In the genomic region with DNA sequence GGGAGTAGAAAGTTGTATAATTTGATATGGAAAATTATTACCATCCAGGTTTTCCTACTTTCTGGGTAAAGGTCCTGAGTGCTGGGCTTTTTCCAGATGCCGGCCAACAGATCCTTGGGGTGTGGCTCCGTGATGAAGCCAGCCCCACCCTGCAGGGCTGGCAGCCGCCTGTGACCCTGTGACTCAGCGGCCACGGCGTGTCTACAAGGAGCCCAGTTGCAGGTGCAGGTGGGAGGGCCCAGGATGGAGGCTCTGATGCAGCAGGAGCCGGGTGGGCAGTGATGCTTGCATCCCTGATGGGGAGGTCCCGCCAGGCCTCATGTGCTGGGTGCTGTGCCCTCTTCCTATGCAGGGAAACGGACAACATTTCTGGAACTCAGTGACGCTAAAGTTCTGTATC, we compare ENCODE assay signal across 24 cellular contexts.
DNase-seq lines count a peak whose midpoint lies in the region; ATAC-seq, FAIRE-seq and TF ChIP-seq lines count a peak whose summit lies in the region.
"Had no signal": no experiment of that assay in that cellular context is flagged by ENCODE, and none has a peak within 500 bp of the region (broad histone marks: within the 10 kb centered on the region; RNA-seq: fewer than 3 reads in every experiment).

No MANE protein-coding gene starts in this region.

- no peak overlapping the region for H3K4me3 Mint-ChIP-seq in activated B cell treated with CpG ODN at 0.5 μM for 24 hours
- H3K4me3 Mint-ChIP-seq: activated CD8-positive, alpha-beta T cell treated with anti-CD3 and anti-CD28 coated beads for 36 hours; CD4-positive, alpha-beta memory T cell; endodermal cell; natural killer cell; stimulated activated naive CD8-positive, alpha-beta T cell treated with anti-CD3 and anti-CD28 coated beads, Interleukin-15, Interleukin-2, amounts not matched to agents 100 ng/mL and 50 ng/mL, for 24 hours; T-helper 2 cell treated with Interferon-gamma antibody and Interleukin-4, amounts not matched to agents 5 μg/mL and 100 μg/mL, for 36 hours had no signal

- no peak for TF ChIP-seq POLR2A in A549 (IDR thresholded peaks at IDR 0.05; ENCODE audit: low read length)

- no peak for TF ChIP-seq EP300 in A549 (IDR thresholded peaks at IDR 0.05)

- H3K36me3 Mint-ChIP-seq in activated B cell treated with CpG ODN at 0.5 μM for 24 hours (ENCODE audit: low read depth), result no peaks in the 10 kb centered on the region
- H3K36me3 Mint-ChIP-seq: CD4-positive, alpha-beta memory T cell; natural killer cell had no signal

- peak; percentile 42 to 64; a peak in 3 of 6 replicates for ATAC-seq in A549
- peak; percentile 89 for ATAC-seq in activated B cell treated with CpG ODN at 0.5 μM for 24 hours (ENCODE audit: low read depth)
- ATAC-seq in mucosa of descending colon, result peak; percentile 97
- ATAC-seq in HG03457 (IDR thresholded peaks at IDR 0.05; ENCODE audit: unreplicated experiment), result no peak
- ATAC-seq: activated CD8-positive, alpha-beta T cell treated with anti-CD3 and anti-CD28 coated beads for 36 hours; heart right ventricle; lower lobe of right lung; natural killer cell had no signal

- H3K36me3 ChIP-seq in mucosa of descending colon (ENCODE audit: low read depth), result no peaks in the 10 kb centered on the region
- H3K36me3 ChIP-seq: heart right ventricle, lower lobe of right lung had no signal

- no peak overlapping the region for H3K27ac ChIP-seq in A549
- H3K27ac ChIP-seq: heart right ventricle, lower lobe of right lung, parathyroid adenoma had no signal

- H3K27ac Mint-ChIP-seq in activated B cell treated with CpG ODN at 0.5 μM for 24 hours, result peak overlapping the region; percentile 56
- H3K27ac Mint-ChIP-seq: activated CD8-positive, alpha-beta T cell treated with anti-CD3 and anti-CD28 coated beads for 36 hours; endodermal cell; natural killer cell; stimulated activated naive CD8-positive, alpha-beta T cell treated with anti-CD3 and anti-CD28 coated beads, Interleukin-15, Interleukin-2, amounts not matched to agents 100 ng/mL and 50 ng/mL, for 24 hours; T-helper 2 cell treated with Interferon-gamma antibody and Interleukin-4, amounts not matched to agents 5 μg/mL and 100 μg/mL, for 36 hours had no signal

- H3K4me3 ChIP-seq in A549, result no peak overlapping the region
- no peak overlapping the region for H3K4me3 ChIP-seq in mucosa of descending colon
- H3K4me3 ChIP-seq: heart right ventricle, lower lobe of right lung had no signal

- no peaks in the 10 kb centered on the region for H3K4me1 ChIP-seq in A549
- H3K4me1 ChIP-seq in mucosa of descending colon (ENCODE audit: low read depth), result no peaks in the 10 kb centered on the region
- H3K4me1 ChIP-seq: heart right ventricle, lower lobe of right lung, parathyroid adenoma had no signal

- WGBS in A549 (ENCODE audit: missing lambda C conversion rate), result 19% methylated on average over 10 of the region's 10 CpGs

- no peaks in the 10 kb centered on the region for H3K9me3 ChIP-seq in A549
- no peaks in the 10 kb centered on the region for H3K9me3 ChIP-seq in mucosa of descending colon
- H3K9me3 ChIP-seq: lower lobe of right lung had no signal

- intact Hi-C loops in activated B cell treated with CpG ODN at 0.5 μM for 24 hours (cut with micrococcal nuclease) (no loop called here), mucosa of descending colon (cut with DNase I, micrococcal nuclease) (no loop called here)

- no peak overlapping the region for H3K4me2 ChIP-seq in A549

- peaks cover 8% of the 10 kb centered on the region for H3K4me1 Mint-ChIP-seq in activated B cell treated with CpG ODN at 0.5 μM for 24 hours
- H3K4me1 Mint-ChIP-seq: CD4-positive, alpha-beta memory T cell; natural killer cell had no signal

- CTCF ChIA-PET in A549 (lab: Yijun Ruan, JAX), result no interaction called here
- CTCF ChIA-PET in activated B cell treated with CpG ODN at 0.5 μM for 24 hours (lab: Charles Lee), result no interaction called here

- H3K27me3 Mint-ChIP-seq in activated B cell treated with CpG ODN at 0.5 μM for 24 hours, result peaks cover 2% of the 10 kb centered on the region
- H3K27me3 Mint-ChIP-seq: activated CD8-positive, alpha-beta T cell treated with anti-CD3 and anti-CD28 coated beads for 36 hours had no signal

- DNase-seq in A549 (ENCODE audit: low read depth in 1 of 2, low spot score in 1 of 2) (peak in 1 of 2 experiments; percentile 17), HT-29 (ENCODE audit: low spot score) (peak; percentile 4), activated B cell treated with CpG ODN at 0.5 μM for 24 hours (no peak), mucosa of descending colon (peak; percentile 64 to 76 (median 74)), AG08395 (ENCODE audit: low spot score) (no peak), NCI-H2227 treated with DMSO at 0.1 percent for 48 hours (lab: John Stamatoyannopoulos, UW) (no peak)
- no peak for DNase-seq in activated effector memory CD4-positive, alpha-beta T cell treated with Interleukin-2 at 50 U/mL for 16 hours
- DNase-seq: ACHN; activated CD4-positive, CD25-positive, alpha-beta regulatory T cell; activated CD8-positive, alpha-beta T cell treated with anti-CD3 and anti-CD28 coated beads for 36 hours; activated naive CD4-positive, alpha-beta T cell treated with anti-CD3 and anti-CD28 coated beads, Interleukin-2, amount 50 U/mL, for 16 hours; activated T-cell treated with anti-CD3 and anti-CD28 coated beads, Interleukin-2, amount 50 U/mL, for 1 hour; CD4-positive, alpha-beta memory T cell; HCEC 1CT; heart right ventricle; lower lobe of right lung; natural killer cell; NCI-H526 treated with DMSO at 0.1 percent for 48 hours had no signal

- no peak for TF ChIP-seq RAD21 in A549 (conservative IDR thresholded peaks at IDR 0.05 in 1 of 2, IDR thresholded peaks at IDR 0.05 in 1 of 2)

- no peaks in the 10 kb centered on the region for H3K9me3 Mint-ChIP-seq in activated B cell treated with CpG ODN at 0.5 μM for 24 hours
- H3K9me3 Mint-ChIP-seq: activated CD8-positive, alpha-beta T cell treated with anti-CD3 and anti-CD28 coated beads for 36 hours; endodermal cell; natural killer cell; stimulated activated naive CD8-positive, alpha-beta T cell treated with anti-CD3 and anti-CD28 coated beads, Interleukin-15, Interleukin-2, amounts not matched to agents 100 ng/mL and 50 ng/mL, for 24 hours had no signal

- TF ChIP-seq CTCF in A549 (IDR thresholded peaks at IDR 0.05) (no peak), activated B cell treated with CpG ODN at 0.5 μM for 24 hours (IDR thresholded peaks at IDR 0.05) (no peak), mucosa of descending colon (IDR thresholded peaks at IDR 0.05) (no peak)

- POLR2A ChIA-PET in A549 (lab: Yijun Ruan, JAX), result no interaction called here
- POLR2A ChIA-PET in activated B cell treated with CpG ODN at 0.5 μM for 24 hours (lab: Charles Lee), result no interaction called here

- no peak for FAIRE-seq in A549 (lab: Jason Lieb, UNC)
- FAIRE-seq: astrocyte had no signal

TF ChIP-seq in A549, 52 proteins besides CTCF, POLR2A, EP300 and RAD21 (continues in another document):
- TF ChIP-seq MAFK (IDR thresholded peaks at IDR 0.05; ENCODE audit: partially characterized antibody) (no peak), FOSB (CRISPR knock-in tag; IDR thresholded peaks at IDR 0.05) (no peak), HEYL (CRISPR knock-in tag; IDR thresholded peaks at IDR 0.05) (no peak), SREBF2 (IDR thresholded peaks at IDR 0.05) (no peak), KDM1A (IDR thresholded peaks at IDR 0.05; ENCODE audit: low read depth) (no peak), RCOR1 (IDR thresholded peaks at IDR 0.05; ENCODE audit: low read depth, low read length) (no peak), RARB (CRISPR knock-in tag; IDR thresholded peaks at IDR 0.05) (no peak), SMC3 (IDR thresholded peaks at IDR 0.05) (no peak), ZC3H11A (IDR thresholded peaks at IDR 0.05) (no peak)
- TF ChIP-seq, protein P1, sequence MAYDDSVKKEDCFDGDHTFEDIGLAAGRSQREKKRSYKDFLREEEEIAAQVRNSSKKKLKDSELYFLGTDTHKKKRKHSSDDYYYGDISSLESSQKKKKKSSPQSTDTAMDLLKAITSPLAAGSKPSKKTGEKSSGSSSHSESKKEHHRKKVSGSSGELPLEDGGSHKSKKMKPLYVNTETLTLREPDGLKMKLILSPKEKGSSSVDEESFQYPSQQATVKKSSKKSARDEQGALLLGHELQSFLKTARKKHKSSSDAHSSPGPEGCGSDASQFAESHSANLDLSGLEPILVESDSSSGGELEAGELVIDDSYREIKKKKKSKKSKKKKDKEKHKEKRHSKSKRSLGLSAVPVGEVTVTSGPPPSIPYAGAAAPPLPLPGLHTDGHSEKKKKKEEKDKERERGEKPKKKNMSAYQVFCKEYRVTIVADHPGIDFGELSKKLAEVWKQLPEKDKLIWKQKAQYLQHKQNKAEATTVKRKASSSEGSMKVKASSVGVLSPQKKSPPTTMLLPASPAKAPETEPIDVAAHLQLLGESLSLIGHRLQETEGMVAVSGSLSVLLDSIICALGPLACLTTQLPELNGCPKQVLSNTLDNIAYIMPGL (CRISPR knock-in tag; IDR thresholded peaks at IDR 0.05; ENCODE audit: borderline replicate concordance), result no peak
- TF ChIP-seq, protein P2, sequence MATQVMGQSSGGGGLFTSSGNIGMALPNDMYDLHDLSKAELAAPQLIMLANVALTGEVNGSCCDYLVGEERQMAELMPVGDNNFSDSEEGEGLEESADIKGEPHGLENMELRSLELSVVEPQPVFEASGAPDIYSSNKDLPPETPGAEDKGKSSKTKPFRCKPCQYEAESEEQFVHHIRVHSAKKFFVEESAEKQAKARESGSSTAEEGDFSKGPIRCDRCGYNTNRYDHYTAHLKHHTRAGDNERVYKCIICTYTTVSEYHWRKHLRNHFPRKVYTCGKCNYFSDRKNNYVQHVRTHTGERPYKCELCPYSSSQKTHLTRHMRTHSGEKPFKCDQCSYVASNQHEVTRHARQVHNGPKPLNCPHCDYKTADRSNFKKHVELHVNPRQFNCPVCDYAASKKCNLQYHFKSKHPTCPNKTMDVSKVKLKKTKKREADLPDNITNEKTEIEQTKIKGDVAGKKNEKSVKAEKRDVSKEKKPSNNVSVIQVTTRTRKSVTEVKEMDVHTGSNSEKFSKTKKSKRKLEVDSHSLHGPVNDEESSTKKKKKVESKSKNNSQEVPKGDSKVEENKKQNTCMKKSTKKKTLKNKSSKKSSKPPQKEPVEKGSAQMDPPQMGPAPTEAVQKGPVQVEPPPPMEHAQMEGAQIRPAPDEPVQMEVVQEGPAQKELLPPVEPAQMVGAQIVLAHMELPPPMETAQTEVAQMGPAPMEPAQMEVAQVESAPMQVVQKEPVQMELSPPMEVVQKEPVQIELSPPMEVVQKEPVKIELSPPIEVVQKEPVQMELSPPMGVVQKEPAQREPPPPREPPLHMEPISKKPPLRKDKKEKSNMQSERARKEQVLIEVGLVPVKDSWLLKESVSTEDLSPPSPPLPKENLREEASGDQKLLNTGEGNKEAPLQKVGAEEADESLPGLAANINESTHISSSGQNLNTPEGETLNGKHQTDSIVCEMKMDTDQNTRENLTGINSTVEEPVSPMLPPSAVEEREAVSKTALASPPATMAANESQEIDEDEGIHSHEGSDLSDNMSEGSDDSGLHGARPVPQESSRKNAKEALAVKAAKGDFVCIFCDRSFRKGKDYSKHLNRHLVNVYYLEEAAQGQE (IDR thresholded peaks at IDR 0.05), result no peak
- TF ChIP-seq, protein P3, sequence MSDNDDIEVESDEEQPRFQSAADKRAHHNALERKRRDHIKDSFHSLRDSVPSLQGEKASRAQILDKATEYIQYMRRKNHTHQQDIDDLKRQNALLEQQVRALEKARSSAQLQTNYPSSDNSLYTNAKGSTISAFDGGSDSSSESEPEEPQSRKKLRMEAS (IDR thresholded peaks at IDR 0.05), result no peak

Comparison
In these comparisons a context has a peak if more than half of its experiments do, and no peak if none do; other contexts are left out.
1. DNase-seq: peak in HT-29 (single experiment) and mucosa of descending colon (3 of 3); none in activated B cell treated with CpG ODN at 0.5 μM for 24 hours (single experiment), AG08395 (single experiment), activated effector memory CD4-positive, alpha-beta T cell treated with Interleukin-2 at 50 U/mL for 16 hours (single experiment) and NCI-H2227 treated with DMSO at 0.1 percent for 48 hours (single experiment).